25 cellular contexts compared by ENCODE assay signal in genomic region chr19:40827386-40828247, GRCh38. TPM values are rescaled to one million over a fixed set of nuclear protein-coding genes. Genes with fewer than 3 reads are reported as not detected.
DNase-seq lines count a peak whose midpoint lies in the region; ATAC-seq and TF ChIP-seq lines count a peak whose summit lies in the region.
"Had no signal": no experiment of that assay in that cellular context is flagged by ENCODE, and none has a peak within 500 bp of the region (broad histone marks: within the 10 kb centered on the region; RNA-seq: fewer than 3 reads in every experiment).

No MANE protein-coding gene starts in this region.

- H3K4me1 Mint-ChIP-seq in activated CD4-positive, alpha-beta T cell treated with anti-CD3 and anti-CD28 coated beads, Interleukin-2, amount 10 ng/mL, durations not matched to agents 7 days and 5 days, result peaks cover 44% of the 10 kb centered on the region
- peaks cover 19% of the 10 kb centered on the region for H3K4me1 Mint-ChIP-seq in T-helper 17 cell
- peaks cover 14% of the 10 kb centered on the region for H3K4me1 Mint-ChIP-seq in endodermal cell

- ATAC-seq in T-helper 17 cell, result no peak
- no peak for ATAC-seq in gastrocnemius medialis
- no peak for ATAC-seq in esophagus mucosa

- BruUV-seq in mammary epithelial cell (replicated peaks; lab: Mats Ljungman, UMichigan), result no TSS peak

- POLR2A ChIA-PET in activated CD4-positive, alpha-beta T cell treated with anti-CD3 and anti-CD28 coated beads, Interleukin-2, amount 10 ng/mL, durations not matched to agents 7 days and 5 days (lab: Charles Lee), result no interaction called here

- peaks cover 28% of the 10 kb centered on the region for H3K36me3 Mint-ChIP-seq in activated CD4-positive, alpha-beta T cell treated with anti-CD3 and anti-CD28 coated beads, Interleukin-2, amount 10 ng/mL, durations not matched to agents 7 days and 5 days (ENCODE audit: low read depth)
- H3K36me3 Mint-ChIP-seq in T-helper 17 cell (ENCODE audit: low read depth) (peaks cover 3% of the 10 kb centered on the region), endodermal cell (ENCODE audit: low read depth) (no peaks in the 10 kb centered on the region)

- no peak for TF ChIP-seq POLR2A in gastrocnemius medialis (IDR thresholded peaks at IDR 0.05)

- H2AFZ ChIP-seq in mammary epithelial cell (ENCODE audit: low read depth, low read length), result no peak overlapping the region

- H3K27me3 ChIP-seq in endodermal cell (ENCODE audit: control insufficient read depth, insufficient read depth, low read length, poor library complexity, severe bottlenecking) (no peaks in the 10 kb centered on the region), neutrophil (no peaks in the 10 kb centered on the region), gastrocnemius medialis (no peaks in the 10 kb centered on the region), mammary epithelial cell (ENCODE audit: insufficient read depth, low read length) (no peaks in the 10 kb centered on the region)
- H3K27me3 ChIP-seq: MG63, ovary, right atrium auricular region, SJSA1, upper lobe of right lung had no signal

- peaks cover 8% of the 10 kb centered on the region for H3K9me3 Mint-ChIP-seq in activated CD4-positive, alpha-beta T cell treated with anti-CD3 and anti-CD28 coated beads, Interleukin-2, amount 10 ng/mL, durations not matched to agents 7 days and 5 days
- no peaks in the 10 kb centered on the region for H3K9me3 Mint-ChIP-seq in endodermal cell
- H3K9me3 Mint-ChIP-seq: activated T-cell treated with anti-CD3 and anti-CD28 coated beads, Interleukin-2, amount 50 U/mL, for 4 hours had no signal

- no peak overlapping the region for H3K4me3 Mint-ChIP-seq in activated CD4-positive, alpha-beta T cell treated with anti-CD3 and anti-CD28 coated beads, Interleukin-2, amount 10 ng/mL, durations not matched to agents 7 days and 5 days
- peak overlapping the region; percentile 13 for H3K4me3 Mint-ChIP-seq in T-helper 17 cell
- no peak overlapping the region for H3K4me3 Mint-ChIP-seq in endodermal cell
- H3K4me3 Mint-ChIP-seq: activated T-cell treated with anti-CD3 and anti-CD28 coated beads, Interleukin-2, amount 50 U/mL, for 4 hours; memory B cell had no signal

- peak overlapping the region; percentile 87 for H3K27ac Mint-ChIP-seq in activated CD4-positive, alpha-beta T cell treated with anti-CD3 and anti-CD28 coated beads, Interleukin-2, amount 10 ng/mL, durations not matched to agents 7 days and 5 days
- H3K27ac Mint-ChIP-seq in T-helper 17 cell (peak overlapping the region; percentile 8), endodermal cell (no peak overlapping the region)
- H3K27ac Mint-ChIP-seq: memory B cell had no signal

- H3K4me1 ChIP-seq in endodermal cell (ENCODE audit: control insufficient read depth, insufficient read depth, low read length) (peaks cover 2% of the 10 kb centered on the region), neutrophil (ENCODE audit: control insufficient read depth in 1 of 2, insufficient read depth in 1 of 2, low read depth in 1 of 2, low read length in 1 of 2) (peaks cover 39 to 48% of the 10 kb centered on the region in 2 experiments), gastrocnemius medialis (peaks cover 0 to 5% of the 10 kb centered on the region in 2 donors), mammary epithelial cell (ENCODE audit: insufficient read depth, low read length) (no peaks in the 10 kb centered on the region)
- H3K4me1 ChIP-seq: SJSA1 had no signal

- dilution Hi-C loops in mammary epithelial cell (cut with HindIII; ENCODE audit: low sequenced_read_pairs), result no loop called here

- intact Hi-C loops in gastrocnemius medialis (cut with DNase I; ENCODE audit: low total_unique reads) (no loop called here), mammary epithelial cell (cut with micrococcal nuclease) (no loop called here)

- H3K9me3 ChIP-seq in T-helper 17 cell (ENCODE audit: control insufficient read depth, low read length, poor library complexity, severe bottlenecking) (no peaks in the 10 kb centered on the region), endodermal cell (ENCODE audit: control insufficient read depth, low read length) (no peaks in the 10 kb centered on the region), neutrophil (no peaks in the 10 kb centered on the region), gastrocnemius medialis (no peaks in the 10 kb centered on the region), mammary epithelial cell (replicated peaks; ENCODE audit: insufficient read depth, low read length) (no peaks in the 10 kb centered on the region)
- H3K9me3 ChIP-seq: MG63, ovary, right atrium auricular region, SJSA1, upper lobe of right lung had no signal

- TF ChIP-seq CTCF in endodermal cell (conservative IDR thresholded peaks at IDR 0.05) (no peak), neutrophil (IDR thresholded peaks at IDR 0.05) (no peak), gastrocnemius medialis (IDR thresholded peaks at IDR 0.05 in 4 of 5, conservative IDR thresholded peaks at IDR 0.05 in 1 of 5) (no peak), mammary epithelial cell (conservative IDR thresholded peaks at IDR 0.05 in 1 of 2, IDR thresholded peaks at IDR 0.05 in 1 of 2; ENCODE audit: extremely low read depth in 1 of 2, insufficient read depth in 1 of 2, low read depth in 1 of 2, low read length in 2 of 2) (no peak)

- no peaks in the 10 kb centered on the region for H3K79me2 ChIP-seq in mammary epithelial cell (ENCODE audit: insufficient read depth, low read length)

- H3K9ac ChIP-seq in endodermal cell (ENCODE audit: extremely low read depth, low read length, poor library complexity, severe bottlenecking) (no peak overlapping the region), mammary epithelial cell (ENCODE audit: insufficient read depth, low read length) (no peak overlapping the region)

- CTCF ChIA-PET in activated CD4-positive, alpha-beta T cell treated with anti-CD3 and anti-CD28 coated beads, Interleukin-2, amount 10 ng/mL, durations not matched to agents 7 days and 5 days (lab: Charles Lee), result no interaction called here
- CTCF ChIA-PET in mammary epithelial cell (lab: Charles Lee; ENCODE audit: low non-redundant PET), result no interaction called here

- in situ Hi-C loops in gastrocnemius medialis (cut with MboI; ENCODE audit: low sequenced_read_pairs in 4 of 4), result loop anchor here in 1 of 4 donors (10.0 kb wide), 1 partner anchor 173 kb away; no protein-coding TSS in a partner anchor
- in situ Hi-C loops in mammary epithelial cell (cut with MboI; ENCODE audit: low sequenced_read_pairs in 2 of 2), result no loop called here

- no peak overlapping the region for H3K4me3 ChIP-seq in endodermal cell (ENCODE audit: low read length)
- H3K4me3 ChIP-seq in neutrophil (ENCODE audit: low read depth in 1 of 2, low read length in 1 of 2), result no peak overlapping the region
- H3K4me3 ChIP-seq in gastrocnemius medialis, result no peak overlapping the region
- H3K4me3 ChIP-seq in mammary epithelial cell (replicated peaks in 1 of 3; ENCODE audit: insufficient read depth in 1 of 3, low read depth in 2 of 3, low read length in 3 of 3), result no peak overlapping the region
- H3K4me3 ChIP-seq: MG63, ovary, right atrium auricular region, SJSA1, upper lobe of right lung had no signal

- H3K4me2 ChIP-seq in mammary epithelial cell (ENCODE audit: insufficient read depth, low read depth, low read length), result no peak overlapping the region

- no peaks in the 10 kb centered on the region for H3K27me3 Mint-ChIP-seq in activated CD4-positive, alpha-beta T cell treated with anti-CD3 and anti-CD28 coated beads, Interleukin-2, amount 10 ng/mL, durations not matched to agents 7 days and 5 days
- H3K27me3 Mint-ChIP-seq in T-helper 17 cell (no peaks in the 10 kb centered on the region), endodermal cell (ENCODE audit: insufficient read depth) (peaks cover 21% of the 10 kb centered on the region)
- H3K27me3 Mint-ChIP-seq: memory B cell had no signal

- H3K27ac ChIP-seq in endodermal cell (ENCODE audit: low read depth, low read length), result no peak overlapping the region
- H3K27ac ChIP-seq in neutrophil, result peak overlapping the region; percentile 98
- H3K27ac ChIP-seq in gastrocnemius medialis, result no peak overlapping the region
- H3K27ac ChIP-seq in mammary epithelial cell (ENCODE audit: insufficient read depth, low read depth, low read length), result no peak overlapping the region
- H3K27ac ChIP-seq: ovary, right atrium auricular region, SJSA1, upper lobe of right lung, WERI-Rb-1 had no signal

- no peak for DNase-seq in activated CD4-positive, alpha-beta T cell treated with anti-CD3 and anti-CD28 coated beads, Interleukin-2, amount 10 ng/mL, durations not matched to agents 7 days and 5 days
- no peak for DNase-seq in activated CD4-positive, alpha-beta T cell treated with anti-CD3 and anti-CD28 coated beads, Interleukin-2, amount 50 U/mL, for 1 hour
- no peak for DNase-seq in T-helper 17 cell
- peak; percentile 17 for DNase-seq in endodermal cell
- DNase-seq in gastrocnemius medialis, result no peak
- no peak for DNase-seq in mammary epithelial cell
- DNase-seq: activated CD4-positive, alpha-beta T cell treated with anti-CD3 and anti-CD28 coated beads, Interleukin-2, amount 50 U/mL, for 4 hours; activated T-cell treated with anti-CD3 and anti-CD28 coated beads, Interleukin-2, amount 50 U/mL, for 4 hours; EL; glutamatergic neuron; GOT3; MG63; NCI-H1436; NCI-H510A treated with DMSO at 0.1 percent for 48 hours; upper lobe of right lung; WERI-Rb-1 had no signal

- H3K36me3 ChIP-seq in endodermal cell (ENCODE audit: control insufficient read depth, insufficient read depth, low read length) (no peaks in the 10 kb centered on the region), neutrophil (no peaks in the 10 kb centered on the region), gastrocnemius medialis (no peaks in the 10 kb centered on the region), mammary epithelial cell (ENCODE audit: insufficient read depth, low read length) (no peaks in the 10 kb centered on the region)
- H3K36me3 ChIP-seq: ovary, right atrium auricular region, SJSA1, upper lobe of right lung had no signal

- no peaks in the 10 kb centered on the region for H4K20me1 ChIP-seq in mammary epithelial cell (ENCODE audit: insufficient read depth, low read length)

- 93 to 97% methylated on average over 19 to 22 of the region's 22 CpGs for WGBS in endodermal cell (ENCODE audit: insufficient coverage in 1 of 2, insufficient read length in 1 of 2), 2 experiments
- 93% methylated on average over 14 of the region's 22 CpGs for WGBS in mammary epithelial cell (ENCODE audit: low coverage, missing lambda C conversion rate)

RNA-seq across cellular contexts. Expression of gene CYP2A6, which starts 22.6 kb away (rescaled TPM):
- not detected for total RNA-seq in activated CD4-positive, alpha-beta T cell treated with anti-CD3 and anti-CD28 coated beads, Interleukin-2, amount 10 ng/mL, durations not matched to agents 7 days and 5 days
- total RNA-seq in T-helper 17 cell, result not detected
- total RNA-seq in endodermal cell, result not detected
- not detected for polyA plus RNA-seq in endodermal cell (2013, experiment 1 of 2)
- not detected for polyA plus RNA-seq in endodermal cell (2013, experiment 2 of 2)
- under 1 TPM in 2 of 4 donors, not detected in 2; 0.16 to 0.20 TPM for total RNA-seq in gastrocnemius medialis
- 0.24 TPM for total RNA-seq in esophagus mucosa
- total RNA-seq in mammary epithelial cell, result not detected
- not detected for polyA plus RNA-seq in mammary epithelial cell
- not detected for polyA minus RNA-seq in mammary epithelial cell
- total RNA-seq: A172; fibroblast of lung; right atrium auricular region; SJSA1; T-helper 2 cell treated with Interferon-gamma antibody and Interleukin-4, amounts not matched to agents 100 ng/mL and 5 ng/mL, for 36 hours; upper lobe of right lung had no signal
- polyA plus RNA-seq: fibroblast of lung had no signal

RNA-seq across cellular contexts. Expression of gene EGLN2, which starts 28.6 kb away (rescaled TPM):
- 100 to 1,000 TPM; 124 to 126 TPM for total RNA-seq in activated CD4-positive, alpha-beta T cell treated with anti-CD3 and anti-CD28 coated beads, Interleukin-2, amount 10 ng/mL, durations not matched to agents 7 days and 5 days
- 100 to 1,000 TPM; 112 to 131 TPM for total RNA-seq in T-helper 17 cell
- total RNA-seq in endodermal cell, result 10 to 100 TPM; 87.4 to 99.8 TPM
- polyA plus RNA-seq in endodermal cell (2013, experiment 1 of 2), result 58.5 TPM
- 55.2 TPM for polyA plus RNA-seq in endodermal cell (2013, experiment 2 of 2)
- total RNA-seq in gastrocnemius medialis, result 10 to 100 TPM; 42.7 to 56.6 (median 47.9) TPM
- 32.1 TPM for total RNA-seq in esophagus mucosa
- total RNA-seq in mammary epithelial cell, result 10 to 100 TPM; 59.7 to 82.3 TPM
- 46.7 TPM for polyA plus RNA-seq in mammary epithelial cell
- polyA minus RNA-seq in mammary epithelial cell, result 134 TPM

RNA-seq across cellular contexts. Expression of gene RAB4B, which starts 49.6 kb away (rescaled TPM):
- 10 to 100 TPM; 52.8 to 54.7 TPM for total RNA-seq in activated CD4-positive, alpha-beta T cell treated with anti-CD3 and anti-CD28 coated beads, Interleukin-2, amount 10 ng/mL, durations not matched to agents 7 days and 5 days
- total RNA-seq in T-helper 17 cell (10 to 100 TPM; 52.4 to 55.4 TPM), endodermal cell (10 to 100 TPM; 29.2 to 34.1 TPM), gastrocnemius medialis (10 to 100 TPM; 14.9 to 27.2 (median 19.7) TPM), esophagus mucosa (17.8 TPM), mammary epithelial cell (10 to 100 TPM in 1 of 2 donors, 1 to 10 TPM in 1; 9.0 to 23.5 TPM)
- polyA plus RNA-seq in endodermal cell (2013, experiment 1 of 2), result 30.7 TPM
- polyA plus RNA-seq in endodermal cell (2013, experiment 2 of 2), result 28.4 TPM
- polyA plus RNA-seq in mammary epithelial cell, result 10.0 TPM
- polyA minus RNA-seq in mammary epithelial cell, result 12.0 TPM

RNA-seq across cellular contexts. Expression of gene MIA, which starts 52.3 kb away (rescaled TPM):
- under 1 TPM in 1 of 2 experiments, not detected in 1; 0.89 TPM for total RNA-seq in activated CD4-positive, alpha-beta T cell treated with anti-CD3 and anti-CD28 coated beads, Interleukin-2, amount 10 ng/mL, durations not matched to agents 7 days and 5 days
- total RNA-seq in T-helper 17 cell, result not detected
- total RNA-seq in endodermal cell, result not detected
- polyA plus RNA-seq in endodermal cell (2013, experiment 1 of 2), result 3.2 TPM
- 5.2 TPM for polyA plus RNA-seq in endodermal cell (2013, experiment 2 of 2)
- total RNA-seq in gastrocnemius medialis, result not detected
- total RNA-seq in esophagus mucosa, result 7.5 TPM
- 100 to 1,000 TPM; 106 to 107 TPM for total RNA-seq in mammary epithelial cell
- 166 TPM for polyA plus RNA-seq in mammary epithelial cell
- polyA minus RNA-seq in mammary epithelial cell, result 99.5 TPM
- total RNA-seq: A172, fibroblast of lung, SJSA1, upper lobe of right lung had no signal

RNA-seq across cellular contexts. Expression of gene CYP2A7, which starts 54.4 kb away (rescaled TPM):
- total RNA-seq in activated CD4-positive, alpha-beta T cell treated with anti-CD3 and anti-CD28 coated beads, Interleukin-2, amount 10 ng/mL, durations not matched to agents 7 days and 5 days, result not detected
- not detected for total RNA-seq in T-helper 17 cell
- total RNA-seq in endodermal cell, result not detected
- polyA plus RNA-seq in endodermal cell (2013, experiment 1 of 2), result not detected
- not detected for polyA plus RNA-seq in endodermal cell (2013, experiment 2 of 2)
- total RNA-seq in gastrocnemius medialis, result not detected
- not detected for total RNA-seq in esophagus mucosa
- total RNA-seq in mammary epithelial cell, result not detected
- not detected for polyA plus RNA-seq in mammary epithelial cell
- polyA minus RNA-seq in mammary epithelial cell, result not detected
- total RNA-seq: A172; activated T-cell treated with anti-CD3 and anti-CD28 coated beads, Interleukin-2, amount 50 U/mL, for 4 hours; fibroblast of lung; right atrium auricular region; SJSA1; T-helper 2 cell treated with Interferon-gamma antibody and Interleukin-4, amounts not matched to agents 100 ng/mL and 5 ng/mL, for 36 hours had no signal
- polyA plus RNA-seq: fibroblast of lung had no signal
